Comparison of ENCODE assay signal across 1 cellular context in genomic region chr6:167963589-167964057, GRCh38.
TF ChIP-seq lines count a peak whose summit lies in the region.

No MANE protein-coding gene starts in this region.

TF ChIP-seq in HepG2, 621 proteins besides CTCF, POLR2A, EP300 and RAD21 (continued from another document and continues in another):
- TF ChIP-seq KMT2B (CRISPR knock-in tag; IDR thresholded peaks at IDR 0.05) (peak; percentile 41; the same call in 1 of the 2 replicates), ZBTB7B (CRISPR knock-in tag; IDR thresholded peaks at IDR 0.05) (no peak; the same call in 1 of the 2 replicates), KDM5A (IDR thresholded peaks at IDR 0.05; ENCODE audit: borderline replicate concordance, low read length) (no peak), THRA (CRISPR knock-in tag; IDR thresholded peaks at IDR 0.05; ENCODE audit: borderline replicate concordance) (peak; percentile 84), ZNF136 (CRISPR knock-in tag; IDR thresholded peaks at IDR 0.05; ENCODE audit: low read depth) (no peak), KMT2A (CRISPR knock-in tag; IDR thresholded peaks at IDR 0.05) (peak; percentile 18; the same call in 1 of the 2 replicates), KAT7 (CRISPR knock-in tag; IDR thresholded peaks at IDR 0.05; ENCODE audit: borderline replicate concordance) (no peak), ZNF367 (CRISPR knock-in tag; IDR thresholded peaks at IDR 0.05; ENCODE audit: borderline replicate concordance) (no peak), RXRA (CRISPR knock-in tag; IDR thresholded peaks at IDR 0.05) (peak; percentile 71), ZSCAN22 (CRISPR knock-in tag; IDR thresholded peaks at IDR 0.05) (no peak), ATF4 (CRISPR knock-in tag; IDR thresholded peaks at IDR 0.05) (peak in 1 of 2 experiments; percentile 78; a peak in 2 of 4 replicates), PRPF4 (IDR thresholded peaks at IDR 0.05; ENCODE audit: low read depth, low read length, poor library complexity, severe bottlenecking) (no peak), HHEX (CRISPR knock-in tag; IDR thresholded peaks at IDR 0.05) (peak; percentile 82; the same call in 1 of the 2 replicates), ADNP (CRISPR knock-in tag; IDR thresholded peaks at IDR 0.05) (no peak), ATF1 (CRISPR knock-in tag; IDR thresholded peaks at IDR 0.05) (no peak), RELA (CRISPR knock-in tag; IDR thresholded peaks at IDR 0.05) (no peak), PTBP1 (IDR thresholded peaks at IDR 0.05; ENCODE audit: low read depth, low read length, poor library complexity, severe bottlenecking) (no peak), TEAD3 (CRISPR knock-in tag; optimal IDR thresholded peaks at IDR 0.05; ENCODE audit: borderline replicate concordance) (peak; percentile 67), ZFP82 (CRISPR knock-in tag; IDR thresholded peaks at IDR 0.05; ENCODE audit: borderline replicate concordance) (0 out of 2 replicates have a peak, but pooled peaks have one; percentile 41), SRSF1 (optimal IDR thresholded peaks at IDR 0.05; ENCODE audit: low read depth, low read length) (no peak), CBX1 (IDR thresholded peaks at IDR 0.05; ENCODE audit: low read depth) (peak; percentile 37), ZNF230 (CRISPR knock-in tag; IDR thresholded peaks at IDR 0.05) (0 out of 2 replicates have a peak, but pooled peaks have one; percentile 30), IRF9 (CRISPR knock-in tag; IDR thresholded peaks at IDR 0.05; ENCODE audit: borderline replicate concordance) (no peak), ZNF318 (CRISPR knock-in tag; IDR thresholded peaks at IDR 0.05) (0 out of 2 replicates have a peak, but pooled peaks have one; percentile 27), BCLAF1 (IDR thresholded peaks at IDR 0.05) (no peak), ZNF749 (CRISPR knock-in tag; IDR thresholded peaks at IDR 0.05; ENCODE audit: borderline replicate concordance) (no peak), ZUFSP (CRISPR knock-in tag; IDR thresholded peaks at IDR 0.05; ENCODE audit: borderline replicate concordance) (no peak), MEIS1 (CRISPR knock-in tag; IDR thresholded peaks at IDR 0.05; ENCODE audit: borderline replicate concordance) (no peak), PRDM4 (CRISPR knock-in tag; IDR thresholded peaks at IDR 0.05; ENCODE audit: borderline replicate concordance) (no peak), RORA (CRISPR knock-in tag; IDR thresholded peaks at IDR 0.05) (no peak), RBAK (CRISPR knock-in tag; IDR thresholded peaks at IDR 0.05) (no peak), ZNF768 (CRISPR knock-in tag; IDR thresholded peaks at IDR 0.05) (peak; percentile 92), ZNF264 (CRISPR knock-in tag; IDR thresholded peaks at IDR 0.05) (peak; percentile 78; the same call in 1 of the 2 replicates), ZNF841 (CRISPR knock-in tag; IDR thresholded peaks at IDR 0.05; ENCODE audit: borderline replicate concordance) (no peak), SRSF4 (IDR thresholded peaks at IDR 0.05; ENCODE audit: low read depth, low read length, poor library complexity, severe bottlenecking) (no peak), FOSL1 (CRISPR knock-in tag; IDR thresholded peaks at IDR 0.05; ENCODE audit: borderline replicate concordance) (peak; percentile 38; the same call in 1 of the 2 replicates), PLSCR1 (CRISPR knock-in tag; IDR thresholded peaks at IDR 0.05; ENCODE audit: borderline replicate concordance) (no peak), PAF1 (CRISPR knock-in tag; IDR thresholded peaks at IDR 0.05) (no peak), LCORL (IDR thresholded peaks at IDR 0.05) (0 out of 2 replicates have a peak, but pooled peaks have one; percentile 55), LCORL (CRISPR knock-in tag; IDR thresholded peaks at IDR 0.05) (peak; percentile 78; the same call in 1 of the 2 replicates), ONECUT2 (CRISPR knock-in tag; IDR thresholded peaks at IDR 0.05) (peak; percentile 87), ZNF274 (CRISPR knock-in tag; IDR thresholded peaks at IDR 0.05) (no peak; the same call in 1 of the 2 replicates), ZNF615 (CRISPR knock-in tag; IDR thresholded peaks at IDR 0.05; ENCODE audit: borderline replicate concordance) (no peak), ZSCAN21 (CRISPR knock-in tag; IDR thresholded peaks at IDR 0.05; ENCODE audit: borderline replicate concordance) (no peak), ZNF703 (CRISPR knock-in tag; IDR thresholded peaks at IDR 0.05; ENCODE audit: borderline replicate concordance) (no peak)
